ENCODE assay signal across 9 cellular contexts in the genomic region with DNA sequence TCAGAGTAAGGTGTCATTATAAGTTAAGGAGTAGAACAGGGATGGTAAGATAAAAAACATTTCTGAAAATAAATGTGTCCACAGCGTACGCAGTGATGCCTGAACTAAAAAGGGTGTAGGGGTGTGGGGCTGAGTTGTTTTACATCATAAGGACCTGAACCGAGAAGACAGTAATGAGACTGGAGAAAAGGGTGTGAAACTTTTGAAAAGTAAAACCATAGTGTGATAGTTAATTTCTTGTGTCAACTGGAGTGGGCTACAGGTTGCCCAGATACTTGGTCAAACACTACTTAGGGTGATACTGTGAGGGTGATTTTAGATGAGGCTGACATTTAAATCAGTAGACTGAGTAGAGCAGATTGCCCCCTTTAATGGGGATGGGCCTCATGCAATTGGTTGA.
"Had no signal": no experiment of that assay in that cellular context is flagged by ENCODE, and none has a peak within 500 bp of the region (broad histone marks: within the 10 kb centered on the region; RNA-seq: fewer than 3 reads in every experiment).

No MANE protein-coding gene starts in this region.

- H3K36me3 ChIP-seq: HAP-1 had no signal

- ATAC-seq: HCT116, K562 had no signal

- H3K4me3 Mint-ChIP-seq: HFFc6 had no signal

- H3K4me1 ChIP-seq: HAP-1 had no signal

- H2AFZ ChIP-seq: GM23248 had no signal

- H3K27ac Mint-ChIP-seq: HFFc6 had no signal

- H3K9me3 Mint-ChIP-seq: HFFc6 had no signal

- H3K9ac ChIP-seq: GM23248 had no signal

- H3K4me3 ChIP-seq: GM23248, HAP-1, K562 had no signal

- DNase-seq: GM23248, GOT3, HFFc6, IMR-90, KG1 had no signal

- FAIRE-seq: HTR-8/SVneo, K562 had no signal

- H3K9me3 ChIP-seq: HAP-1 had no signal

- H3K27ac ChIP-seq: GM23248 had no signal
